Comparison of ENCODE assay signal across 23 cellular contexts in genomic region chr1:228353601-228354371, GRCh38.
"Had no signal": no experiment of that assay in that cellular context is flagged by ENCODE, and none has a peak within 500 bp of the region (broad histone marks: within the 10 kb centered on the region; RNA-seq: fewer than 3 reads in every experiment).

No MANE protein-coding gene starts in this region.

- H3K27me3 ChIP-seq: ascending aorta, brain microvascular endothelial cell, heart right ventricle, pancreas, right lobe of liver, uterus had no signal

- H3K27ac Mint-ChIP-seq: activated naive CD4-positive, alpha-beta T cell treated with anti-CD3 and anti-CD28 coated beads, Interleukin-2, amount 50 U/mL, for 24 hours; natural killer cell treated with Interleukin-12 subunit alpha and Interleukin-12 subunit beta and Interleukin-15 and Interleukin-18, amount 100 ng/mL, for 72 hours; T-cell; T-helper 2 cell treated with Interferon-gamma antibody and Interleukin-4, amounts not matched to agents 5 μg/mL and 100 μg/mL, for 36 hours had no signal

- H3K36me3 ChIP-seq: ascending aorta, brain microvascular endothelial cell, pancreas, right lobe of liver, uterus had no signal

- H3K4me1 ChIP-seq: ascending aorta, pancreas, right lobe of liver, uterus had no signal

- H3K36me3 Mint-ChIP-seq: natural killer cell treated with Interleukin-12 subunit alpha and Interleukin-12 subunit beta and Interleukin-15 and Interleukin-18, amount 100 ng/mL, for 72 hours; stimulated activated effector memory CD8-positive, alpha-beta T cell treated with anti-CD3 and anti-CD28 coated beads, Interleukin-12 subunit alpha, Interleukin-12 subunit beta, amount 100 ng/mL, for 72 hours had no signal

- H3K9me3 ChIP-seq: ascending aorta, heart right ventricle, pancreas, right lobe of liver, uterus had no signal

- ATAC-seq: activated CD4-positive, CD25-positive, alpha-beta regulatory T cell treated with anti-CD3 and anti-CD28 coated beads, Interleukin-2, amount 50 U/mL, for 24 hours; left lobe of liver; natural killer cell treated with Interleukin-12 subunit alpha and Interleukin-12 subunit beta and Interleukin-15 and Interleukin-18, amount 100 ng/mL, for 72 hours; pancreas; right lobe of liver; stimulated activated effector memory CD8-positive, alpha-beta T cell treated with anti-CD3 and anti-CD28 coated beads, Interleukin-12 subunit alpha, Interleukin-12 subunit beta, amount 100 ng/mL, for 72 hours; T-cell had no signal

- H3K9me3 Mint-ChIP-seq: activated naive CD4-positive, alpha-beta T cell treated with anti-CD3 and anti-CD28 coated beads, Interleukin-2, amount 50 U/mL, for 24 hours; natural killer cell treated with Interleukin-12 subunit alpha and Interleukin-12 subunit beta and Interleukin-15 and Interleukin-18, amount 100 ng/mL, for 72 hours; stimulated activated effector memory CD8-positive, alpha-beta T cell treated with anti-CD3 and anti-CD28 coated beads, Interleukin-12 subunit alpha, Interleukin-12 subunit beta, amount 100 ng/mL, for 72 hours; T-cell; T-helper 2 cell treated with Interferon-gamma antibody and Interleukin-4, amounts not matched to agents 5 μg/mL and 100 μg/mL, for 36 hours had no signal

- H3K4me3 ChIP-seq: ascending aorta, coronary artery, heart right ventricle, pancreas, right lobe of liver, skin epidermis, uterus had no signal

- H3K27ac ChIP-seq: ascending aorta, brain microvascular endothelial cell, coronary artery, heart right ventricle, pancreas, right lobe of liver, skin epidermis, uterus, VCaP had no signal

- H3K27me3 Mint-ChIP-seq: activated naive CD4-positive, alpha-beta T cell treated with anti-CD3 and anti-CD28 coated beads, Interleukin-2, amount 50 U/mL, for 24 hours; natural killer cell treated with Interleukin-12 subunit alpha and Interleukin-12 subunit beta and Interleukin-15 and Interleukin-18, amount 100 ng/mL, for 72 hours; T-cell had no signal

- DNase-seq: activated CD4-positive, alpha-beta T cell treated with anti-CD3 and anti-CD28 coated beads, Interleukin-2, amount 50 U/mL, for 1 hour; activated gamma-delta T cell treated with Interleukin-2 at 50 U/mL for 16 hours; activated T-cell treated with anti-CD3 and anti-CD28 coated beads, Interleukin-2, amount 50 U/mL, for 1 hour; brain microvascular endothelial cell; islet precursor cell; midbrain; stimulated activated CD4-positive, alpha-beta T cell treated with anti-CD3 and anti-CD28 coated beads, Interleukin-2, amount 100 ng/mL, for 24 hours; T-cell; trophoblast cell; uterus had no signal

- H3K4me1 Mint-ChIP-seq: activated naive CD4-positive, alpha-beta T cell treated with anti-CD3 and anti-CD28 coated beads, Interleukin-2, amount 50 U/mL, for 24 hours had no signal

- H3K4me3 Mint-ChIP-seq: activated naive CD4-positive, alpha-beta T cell treated with anti-CD3 and anti-CD28 coated beads, Interleukin-2, amount 50 U/mL, for 24 hours; natural killer cell treated with Interleukin-12 subunit alpha and Interleukin-12 subunit beta and Interleukin-15 and Interleukin-18, amount 100 ng/mL, for 72 hours; stimulated activated effector memory CD8-positive, alpha-beta T cell treated with anti-CD3 and anti-CD28 coated beads, Interleukin-12 subunit alpha, Interleukin-12 subunit beta, amount 100 ng/mL, for 72 hours; T-cell; T-helper 2 cell treated with Interferon-gamma antibody and Interleukin-4, amounts not matched to agents 5 μg/mL and 100 μg/mL, for 36 hours had no signal
